ENCODE assay signal across 8 cellular contexts in the genomic region with DNA sequence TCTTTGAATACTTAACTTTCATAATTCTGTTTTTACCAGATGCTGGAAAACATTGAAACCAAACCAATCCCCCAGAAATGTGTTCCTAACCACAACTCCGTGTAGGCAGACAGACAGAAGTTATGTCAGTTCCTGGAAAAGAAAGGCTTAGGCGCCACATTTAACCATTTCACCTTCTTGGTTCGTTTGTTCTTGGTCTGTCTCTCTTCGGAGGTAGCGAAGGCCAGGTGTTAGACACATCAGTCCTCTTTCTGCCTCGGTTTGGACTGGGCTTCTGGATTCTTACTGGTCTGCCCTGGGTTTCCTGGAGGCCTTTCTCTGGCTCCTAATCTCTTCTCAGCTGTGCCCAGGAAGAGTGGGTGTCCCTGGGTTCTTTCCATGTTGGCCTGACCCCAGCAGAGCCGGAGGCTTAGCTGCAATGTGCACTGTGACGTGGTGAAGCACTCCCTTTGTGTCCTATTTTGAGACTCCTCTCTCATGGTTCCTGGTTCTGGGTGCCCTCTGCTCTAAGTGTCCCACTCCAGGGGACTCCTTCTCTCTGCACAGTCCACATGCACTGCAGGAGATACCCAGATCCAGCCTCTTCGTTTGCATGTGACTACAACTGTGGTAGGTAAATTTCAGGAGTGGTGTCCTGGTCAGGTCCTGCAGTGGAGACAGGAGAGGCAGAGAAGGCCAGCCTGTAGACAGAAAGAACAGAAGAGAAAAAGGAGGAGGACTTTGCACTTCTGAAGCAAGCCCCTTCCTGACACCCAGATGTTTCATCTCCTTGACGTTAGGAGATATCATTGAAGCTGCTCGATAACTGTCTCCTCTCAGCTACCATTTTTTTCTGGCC. TPM values are rescaled to one million over a fixed set of nuclear protein-coding genes. Genes with fewer than 3 reads are reported as not detected.
DNase-seq lines count a peak whose midpoint lies in the region; ATAC-seq and TF ChIP-seq lines count a peak whose summit lies in the region.

No MANE protein-coding gene starts in this region.

- peaks cover 12 to 15% of the 10 kb centered on the region in 2 donors for H3K27me3 Mint-ChIP-seq in stimulated activated naive B cell treated with anti-CD40 and anti-IgM and Interleukin-4, amounts not matched to agents 10 μg/mL and 1 μg/mL and 100 μg/mL, for 72 hours

- H4K20me1 ChIP-seq in osteoblast (ENCODE audit: insufficient read depth, low read length): no peaks in the 10 kb centered on the region

- POLR2A ChIA-PET in BJ (lab: Charles Lee): no interaction called here

- H3K4me3 ChIP-seq in BJ (ENCODE audit: low read depth, low read length) (no peak overlapping the region), osteoblast (ENCODE audit: insufficient read depth, low read length) (peak overlapping the region; percentile 49)

- peak overlapping the region; percentile 88 for H3K4me2 ChIP-seq in osteoblast (ENCODE audit: insufficient read depth, low read length)

- H3K9me3 Mint-ChIP-seq in stimulated activated naive B cell treated with anti-CD40 and anti-IgM and Interleukin-4, amounts not matched to agents 10 μg/mL and 1 μg/mL and 100 μg/mL, for 72 hours: no peaks in the 10 kb centered on the region

- H3K79me2 ChIP-seq in osteoblast (ENCODE audit: insufficient read depth, low read length): no peaks in the 10 kb centered on the region

- peak; percentile 3 for ATAC-seq in esophagus mucosa
- no peak for ATAC-seq in stimulated activated naive B cell treated with anti-CD40 and anti-IgM and Interleukin-4, amounts not matched to agents 10 μg/mL and 1 μg/mL and 100 μg/mL, for 72 hours (replicated peaks)

- CTCF ChIA-PET in BJ (lab: Yijun Ruan, JAX): interaction anchor here (0.6 to 3.6 kb wide), 7 partner anchors 12 to 287 kb away, joined by 3 to 20 read pairs (median 3); no protein-coding TSS in a partner anchor

- H3K36me3 ChIP-seq in BJ (ENCODE audit: control insufficient read depth, insufficient read depth, low read length) (no peaks in the 10 kb centered on the region), osteoblast (ENCODE audit: insufficient read depth, low read length) (no peaks in the 10 kb centered on the region)

- H3K9me3 ChIP-seq in osteoblast (ENCODE audit: low read depth, low read length): no peaks in the 10 kb centered on the region

- peak overlapping the region; percentile 73 for H2AFZ ChIP-seq in osteoblast (ENCODE audit: low read length)

- H3K27me3 ChIP-seq in BJ (ENCODE audit: control insufficient read depth, insufficient read depth, low read length): no peaks in the 10 kb centered on the region
- no peaks in the 10 kb centered on the region for H3K27me3 ChIP-seq in osteoblast (ENCODE audit: insufficient read depth, low read length)

- H3K4me1 Mint-ChIP-seq in stimulated activated naive B cell treated with anti-CD40 and anti-IgM and Interleukin-4, amounts not matched to agents 10 μg/mL and 1 μg/mL and 100 μg/mL, for 72 hours: peaks cover 6 to 12% of the 10 kb centered on the region in 2 donors

- peaks cover 0 to 1% of the 10 kb centered on the region in 2 donors for H3K36me3 Mint-ChIP-seq in stimulated activated naive B cell treated with anti-CD40 and anti-IgM and Interleukin-4, amounts not matched to agents 10 μg/mL and 1 μg/mL and 100 μg/mL, for 72 hours

- peaks cover 28% of the 10 kb centered on the region for H3K4me1 ChIP-seq in osteoblast (ENCODE audit: insufficient read depth, low read length)

- H3K27ac ChIP-seq in osteoblast (ENCODE audit: low read depth, low read length): peak overlapping the region; percentile 75

- DNase-seq in BJ (ENCODE audit: low read depth) (peak; percentile 31), MV-4-11 (lab: John Stamatoyannopoulos, UW) (peak; percentile 84), osteoblast (ENCODE audit: insufficient read length, low spot score, missing footprints) (peak; percentile 41), GOT3 (lab: John Stamatoyannopoulos, UW) (no peak), islet precursor cell (no peak), activated gamma-delta T cell treated with Interleukin-2 at 50 U/mL for 16 hours (no peak)
- no peak for DNase-seq in stimulated activated naive B cell treated with anti-CD40 and anti-IgM and Interleukin-4, amounts not matched to agents 10 μg/mL and 1 μg/mL and 100 μg/mL, for 72 hours

- TF ChIP-seq CTCF in BJ (IDR thresholded peaks at IDR 0.05; ENCODE audit: insufficient read depth, low read depth, low read length) (no peak), osteoblast (IDR thresholded peaks at IDR 0.05; ENCODE audit: extremely low read depth, low read depth, low read length) (no peak)

- H3K4me3 Mint-ChIP-seq in stimulated activated naive B cell treated with anti-CD40 and anti-IgM and Interleukin-4, amounts not matched to agents 10 μg/mL and 1 μg/mL and 100 μg/mL, for 72 hours: no peak overlapping the region

- no peak overlapping the region for H3K27ac Mint-ChIP-seq in stimulated activated naive B cell treated with anti-CD40 and anti-IgM and Interleukin-4, amounts not matched to agents 10 μg/mL and 1 μg/mL and 100 μg/mL, for 72 hours

RNA-seq across cellular contexts. Expression of a gene that starts 23.0 kb away (rescaled TPM):
- polyA plus RNA-seq in BJ (2011; rRNA removed): 30.5 and 37.2 TPM in 2 replicates
- polyA minus RNA-seq in BJ (2011; rRNA and poly(A)+ RNA removed): 25.3 and 44.7 TPM in 2 replicates
- total RNA-seq in esophagus mucosa: 50.0 TPM
- total RNA-seq in osteoblast: 120 and 144 TPM in 2 replicates

Comparison
In these comparisons a context has a peak if more than half of its experiments do, and no peak if none do; other contexts are left out.
1. DNase-seq: peak in BJ (single experiment), MV-4-11 (single experiment) and osteoblast (single experiment); none in GOT3 (single experiment), islet precursor cell (single experiment), activated gamma-delta T cell treated with Interleukin-2 at 50 U/mL for 16 hours (single experiment) and stimulated activated naive B cell treated with anti-CD40 and anti-IgM and Interleukin-4, amounts not matched to agents 10 μg/mL and 1 μg/mL and 100 μg/mL, for 72 hours (single experiment).